ENCODE assay signal across 1 cellular context in the genomic region with DNA sequence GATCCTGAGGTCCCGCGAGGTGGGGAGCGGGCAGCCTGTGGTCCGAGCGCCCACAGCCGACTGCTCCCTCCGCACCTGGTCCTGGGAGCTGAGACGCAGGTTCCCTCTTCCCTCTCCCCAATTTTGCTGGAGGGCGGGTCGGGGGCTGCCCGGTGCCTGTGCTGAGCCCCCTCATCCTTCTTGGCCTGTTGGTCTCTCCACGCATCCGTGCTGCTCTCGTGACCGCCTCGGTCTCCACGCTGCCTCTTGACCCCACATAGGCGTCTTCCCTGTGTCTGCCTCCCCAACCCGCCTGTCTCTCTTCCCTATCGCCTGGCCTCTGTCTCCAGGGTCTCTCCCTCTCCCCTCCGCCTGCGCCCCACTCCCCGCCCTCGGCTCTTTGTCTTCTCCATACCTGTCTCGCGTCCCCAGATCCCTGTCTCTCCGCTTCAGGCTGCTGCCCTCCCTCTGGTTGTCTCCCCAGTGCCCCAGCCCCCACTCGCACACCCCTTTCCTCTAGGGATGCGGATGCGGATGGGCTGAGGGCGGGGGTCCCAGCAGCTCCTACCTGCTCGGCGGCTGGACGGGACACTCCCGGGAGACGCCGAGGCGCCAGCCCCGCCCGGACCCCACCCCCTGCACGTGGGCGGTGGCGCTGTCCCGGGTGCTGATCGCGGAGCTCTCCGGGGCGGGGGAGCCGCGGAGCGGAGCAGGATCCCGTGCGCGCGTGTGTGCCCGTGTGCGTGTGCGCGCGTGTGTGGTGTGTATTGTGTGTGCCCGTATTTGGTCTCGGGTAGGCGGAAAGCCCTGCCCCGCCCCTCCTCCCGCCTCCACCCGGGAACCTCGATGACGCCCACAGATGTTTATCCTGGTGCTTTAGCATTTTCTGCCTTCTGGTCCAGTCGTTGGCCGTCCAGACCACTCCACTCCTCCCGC.
A peak's percentile ranks its signal among the peaks of the same experiment; 100 is the strongest.
TF ChIP-seq lines count a peak whose summit lies in the region.

A gene (minus strand): TSS at position 720 of the 915 bp plus-strand sequence. CDS start 1,248 bp downstream, outside the sequence.

TF ChIP-seq in K562, 482 proteins besides CTCF, POLR2A, EP300 and RAD21 (continued from another document and continues in another):
- TF ChIP-seq, protein P1, sequence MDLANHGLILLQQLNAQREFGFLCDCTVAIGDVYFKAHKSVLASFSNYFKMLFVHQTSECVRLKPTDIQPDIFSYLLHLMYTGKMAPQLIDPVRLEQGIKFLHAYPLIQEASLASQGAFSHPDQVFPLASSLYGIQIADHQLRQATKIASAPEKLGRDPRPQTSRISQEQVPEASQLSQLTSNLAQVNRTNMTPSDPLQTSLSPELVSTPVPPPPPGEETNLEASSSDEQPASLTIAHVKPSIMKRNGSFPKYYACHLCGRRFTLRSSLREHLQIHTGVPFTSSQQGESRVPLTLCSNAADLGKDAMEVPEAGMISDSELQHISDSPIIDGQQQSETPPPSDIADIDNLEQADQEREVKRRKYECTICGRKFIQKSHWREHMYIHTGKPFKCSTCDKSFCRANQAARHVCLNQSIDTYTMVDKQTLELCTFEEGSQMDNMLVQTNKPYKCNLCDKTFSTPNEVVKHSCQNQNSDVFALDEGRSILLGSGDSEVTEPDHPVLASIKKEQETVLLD (IDR thresholded peaks at IDR 0.05) = no peak
- TF ChIP-seq SOX6 (IDR thresholded peaks at IDR 0.05) (no peak), TAF7 (tag; IDR thresholded peaks at IDR 0.05) (no peak), MECOM (CRISPR knock-in tag; IDR thresholded peaks at IDR 0.05) (no peak), PRMT5 (CRISPR knock-in tag; IDR thresholded peaks at IDR 0.05) (peak; percentile 94), TBP (optimal IDR thresholded peaks at IDR 0.05; ENCODE audit: low read depth, low read length) (no peak), MCM2 (IDR thresholded peaks at IDR 0.05; ENCODE audit: low read depth) (no peak), OTX1 (CRISPR knock-in tag; IDR thresholded peaks at IDR 0.05) (no peak), RB1 (IDR thresholded peaks at IDR 0.05; ENCODE audit: low read depth) (peak; percentile 44; the same call in 1 of the 2 replicates), ZBED1 (IDR thresholded peaks at IDR 0.05) (no peak), NBN (IDR thresholded peaks at IDR 0.05; ENCODE audit: low read depth) (no peak), SPI1 (IDR thresholded peaks at IDR 0.05; ENCODE audit: borderline replicate concordance, low read depth, low read length) (no peak), NR4A1 (CRISPR knock-in tag; IDR thresholded peaks at IDR 0.05) (no peak), NR4A1 (tag; IDR thresholded peaks at IDR 0.05) (no peak), ZNF830 (CRISPR knock-in tag; IDR thresholded peaks at IDR 0.05) (no peak), CHD1 (IDR thresholded peaks at IDR 0.05; ENCODE audit: low read length) (no peak), ZNF707 (CRISPR knock-in tag; conservative IDR thresholded peaks at IDR 0.05) (no peak), ZNF232 (CRISPR knock-in tag; IDR thresholded peaks at IDR 0.05) (peak; percentile 94), RFX5 (IDR thresholded peaks at IDR 0.05; ENCODE audit: low read depth, low read length) (no peak), WHSC1 (IDR thresholded peaks at IDR 0.05; ENCODE audit: low read length) (no peak), POLR2H (tag; IDR thresholded peaks at IDR 0.05; ENCODE audit: low read depth) (no peak), FOXJ2 (tag; IDR thresholded peaks at IDR 0.05) (0 out of 2 replicates have a peak, but pooled peaks have one; percentile 20), BRD4 (IDR thresholded peaks at IDR 0.05) (no peak), RCOR1 (IDR thresholded peaks at IDR 0.05; ENCODE audit: borderline replicate concordance in 1 of 2, low read depth in 2 of 2, low read length in 2 of 2) (peak in 1 of 2 experiments; percentile 68; a peak in 2 of 4 replicates), NEUROD1 (IDR thresholded peaks at IDR 0.05; ENCODE audit: borderline replicate concordance, low read depth, low read length, partially characterized antibody) (no peak), NUFIP1 (IDR thresholded peaks at IDR 0.05; ENCODE audit: partially characterized antibody) (no peak), CBFB (CRISPR knock-in tag; IDR thresholded peaks at IDR 0.05) (no peak), ZNF239 (CRISPR knock-in tag; IDR thresholded peaks at IDR 0.05) (no peak), ZNF12 (CRISPR knock-in tag; IDR thresholded peaks at IDR 0.05) (0 out of 2 replicates have a peak, but pooled peaks have one; percentile 62), SIN3A (IDR thresholded peaks at IDR 0.05; ENCODE audit: borderline replicate concordance in 2 of 2, control insufficient read depth in 1 of 2, low read depth in 2 of 2, low read length in 2 of 2) (peak; percentile 99 to 100), KAT7 (CRISPR knock-in tag; IDR thresholded peaks at IDR 0.05; ENCODE audit: borderline replicate concordance) (no peak), ZNF444 (CRISPR knock-in tag; IDR thresholded peaks at IDR 0.05) (no peak), ZFP30 (CRISPR knock-in tag; IDR thresholded peaks at IDR 0.05; ENCODE audit: borderline replicate concordance) (no peak), NFE2 (IDR thresholded peaks at IDR 0.05; ENCODE audit: low read depth) (no peak)
- TF ChIP-seq, protein P2, sequence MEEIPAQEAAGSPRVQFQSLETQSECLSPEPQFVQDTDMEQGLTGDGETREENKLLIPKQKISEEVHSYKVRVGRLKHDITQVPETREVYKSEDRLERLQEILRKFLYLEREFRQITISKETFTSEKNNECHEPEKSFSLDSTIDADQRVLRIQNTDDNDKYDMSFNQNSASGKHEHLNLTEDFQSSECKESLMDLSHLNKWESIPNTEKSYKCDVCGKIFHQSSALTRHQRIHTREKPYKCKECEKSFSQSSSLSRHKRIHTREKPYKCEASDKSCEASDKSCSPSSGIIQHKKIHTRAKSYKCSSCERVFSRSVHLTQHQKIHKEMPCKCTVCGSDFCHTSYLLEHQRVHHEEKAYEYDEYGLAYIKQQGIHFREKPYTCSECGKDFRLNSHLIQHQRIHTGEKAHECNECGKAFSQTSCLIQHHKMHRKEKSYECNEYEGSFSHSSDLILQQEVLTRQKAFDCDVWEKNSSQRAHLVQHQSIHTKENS (CRISPR knock-in tag; IDR thresholded peaks at IDR 0.05) = no peak
- TF ChIP-seq, protein P3, sequence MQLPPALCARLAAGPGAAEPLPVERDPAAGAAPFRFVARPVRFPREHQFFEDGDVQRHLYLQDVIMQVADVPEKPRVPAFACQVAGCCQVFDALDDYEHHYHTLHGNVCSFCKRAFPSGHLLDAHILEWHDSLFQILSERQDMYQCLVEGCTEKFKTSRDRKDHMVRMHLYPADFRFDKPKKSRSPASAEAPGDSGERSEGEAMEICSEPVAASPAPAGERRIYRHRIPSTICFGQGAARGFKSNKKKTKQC (CRISPR knock-in tag; IDR thresholded peaks at IDR 0.05) = peak; percentile 99
- TF ChIP-seq, protein P4, sequence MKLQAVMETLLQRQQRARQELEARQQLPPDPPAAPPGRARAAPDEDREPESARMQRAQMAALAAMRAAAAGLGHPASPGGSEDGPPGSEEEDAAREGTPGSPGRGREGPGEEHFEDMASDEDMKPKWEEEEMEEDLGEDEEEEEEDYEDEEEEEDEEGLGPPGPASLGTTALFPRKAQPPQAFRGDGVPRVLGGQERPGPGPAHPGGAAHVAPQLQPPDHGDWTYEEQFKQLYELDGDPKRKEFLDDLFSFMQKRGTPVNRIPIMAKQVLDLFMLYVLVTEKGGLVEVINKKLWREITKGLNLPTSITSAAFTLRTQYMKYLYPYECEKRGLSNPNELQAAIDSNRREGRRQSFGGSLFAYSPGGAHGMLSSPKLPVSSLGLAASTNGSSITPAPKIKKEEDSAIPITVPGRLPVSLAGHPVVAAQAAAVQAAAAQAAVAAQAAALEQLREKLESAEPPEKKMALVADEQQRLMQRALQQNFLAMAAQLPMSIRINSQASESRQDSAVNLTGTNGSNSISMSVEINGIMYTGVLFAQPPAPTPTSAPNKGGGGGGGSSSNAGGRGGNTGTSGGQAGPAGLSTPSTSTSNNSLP (IDR thresholded peaks at IDR 0.05; ENCODE audit: borderline replicate concordance, low read depth, low read length) = no peak
- TF ChIP-seq, protein P5, sequence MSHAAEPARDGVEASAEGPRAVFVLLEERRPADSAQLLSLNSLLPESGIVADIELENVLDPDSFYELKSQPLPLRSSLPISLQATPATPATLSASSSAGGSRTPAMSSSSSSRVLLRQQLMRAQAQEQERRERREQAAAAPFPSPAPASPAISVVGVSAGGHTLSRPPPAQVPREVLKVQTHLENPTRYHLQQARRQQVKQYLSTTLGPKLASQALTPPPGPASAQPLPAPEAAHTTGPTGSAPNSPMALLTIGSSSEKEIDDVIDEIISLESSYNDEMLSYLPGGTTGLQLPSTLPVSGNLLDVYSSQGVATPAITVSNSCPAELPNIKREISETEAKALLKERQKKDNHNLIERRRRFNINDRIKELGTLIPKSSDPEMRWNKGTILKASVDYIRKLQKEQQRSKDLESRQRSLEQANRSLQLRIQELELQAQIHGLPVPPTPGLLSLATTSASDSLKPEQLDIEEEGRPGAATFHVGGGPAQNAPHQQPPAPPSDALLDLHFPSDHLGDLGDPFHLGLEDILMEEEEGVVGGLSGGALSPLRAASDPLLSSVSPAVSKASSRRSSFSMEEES (CRISPR knock-in tag; IDR thresholded peaks at IDR 0.05) = no peak
- TF ChIP-seq, protein P6, sequence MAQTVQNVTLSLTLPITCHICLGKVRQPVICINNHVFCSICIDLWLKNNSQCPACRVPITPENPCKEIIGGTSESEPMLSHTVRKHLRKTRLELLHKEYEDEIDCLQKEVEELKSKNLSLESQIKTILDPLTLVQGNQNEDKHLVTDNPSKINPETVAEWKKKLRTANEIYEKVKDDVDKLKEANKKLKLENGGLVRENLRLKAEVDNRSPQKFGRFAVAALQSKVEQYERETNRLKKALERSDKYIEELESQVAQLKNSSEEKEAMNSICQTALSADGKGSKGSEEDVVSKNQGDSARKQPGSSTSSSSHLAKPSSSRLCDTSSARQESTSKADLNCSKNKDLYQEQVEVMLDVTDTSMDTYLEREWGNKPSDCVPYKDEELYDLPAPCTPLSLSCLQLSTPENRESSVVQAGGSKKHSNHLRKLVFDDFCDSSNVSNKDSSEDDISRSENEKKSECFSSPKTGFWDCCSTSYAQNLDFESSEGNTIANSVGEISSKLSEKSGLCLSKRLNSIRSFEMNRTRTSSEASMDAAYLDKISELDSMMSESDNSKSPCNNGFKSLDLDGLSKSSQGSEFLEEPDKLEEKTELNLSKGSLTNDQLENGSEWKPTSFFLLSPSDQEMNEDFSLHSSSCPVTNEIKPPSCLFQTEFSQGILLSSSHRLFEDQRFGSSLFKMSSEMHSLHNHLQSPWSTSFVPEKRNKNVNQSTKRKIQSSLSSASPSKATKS (CRISPR knock-in tag; IDR thresholded peaks at IDR 0.05) = no peak
- TF ChIP-seq, protein P7, sequence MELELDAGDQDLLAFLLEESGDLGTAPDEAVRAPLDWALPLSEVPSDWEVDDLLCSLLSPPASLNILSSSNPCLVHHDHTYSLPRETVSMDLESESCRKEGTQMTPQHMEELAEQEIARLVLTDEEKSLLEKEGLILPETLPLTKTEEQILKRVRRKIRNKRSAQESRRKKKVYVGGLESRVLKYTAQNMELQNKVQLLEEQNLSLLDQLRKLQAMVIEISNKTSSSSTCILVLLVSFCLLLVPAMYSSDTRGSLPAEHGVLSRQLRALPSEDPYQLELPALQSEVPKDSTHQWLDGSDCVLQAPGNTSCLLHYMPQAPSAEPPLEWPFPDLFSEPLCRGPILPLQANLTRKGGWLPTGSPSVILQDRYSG (tag; conservative IDR thresholded peaks at IDR 0.05; ENCODE audit: low read depth) = no peak
- TF ChIP-seq, protein P8, sequence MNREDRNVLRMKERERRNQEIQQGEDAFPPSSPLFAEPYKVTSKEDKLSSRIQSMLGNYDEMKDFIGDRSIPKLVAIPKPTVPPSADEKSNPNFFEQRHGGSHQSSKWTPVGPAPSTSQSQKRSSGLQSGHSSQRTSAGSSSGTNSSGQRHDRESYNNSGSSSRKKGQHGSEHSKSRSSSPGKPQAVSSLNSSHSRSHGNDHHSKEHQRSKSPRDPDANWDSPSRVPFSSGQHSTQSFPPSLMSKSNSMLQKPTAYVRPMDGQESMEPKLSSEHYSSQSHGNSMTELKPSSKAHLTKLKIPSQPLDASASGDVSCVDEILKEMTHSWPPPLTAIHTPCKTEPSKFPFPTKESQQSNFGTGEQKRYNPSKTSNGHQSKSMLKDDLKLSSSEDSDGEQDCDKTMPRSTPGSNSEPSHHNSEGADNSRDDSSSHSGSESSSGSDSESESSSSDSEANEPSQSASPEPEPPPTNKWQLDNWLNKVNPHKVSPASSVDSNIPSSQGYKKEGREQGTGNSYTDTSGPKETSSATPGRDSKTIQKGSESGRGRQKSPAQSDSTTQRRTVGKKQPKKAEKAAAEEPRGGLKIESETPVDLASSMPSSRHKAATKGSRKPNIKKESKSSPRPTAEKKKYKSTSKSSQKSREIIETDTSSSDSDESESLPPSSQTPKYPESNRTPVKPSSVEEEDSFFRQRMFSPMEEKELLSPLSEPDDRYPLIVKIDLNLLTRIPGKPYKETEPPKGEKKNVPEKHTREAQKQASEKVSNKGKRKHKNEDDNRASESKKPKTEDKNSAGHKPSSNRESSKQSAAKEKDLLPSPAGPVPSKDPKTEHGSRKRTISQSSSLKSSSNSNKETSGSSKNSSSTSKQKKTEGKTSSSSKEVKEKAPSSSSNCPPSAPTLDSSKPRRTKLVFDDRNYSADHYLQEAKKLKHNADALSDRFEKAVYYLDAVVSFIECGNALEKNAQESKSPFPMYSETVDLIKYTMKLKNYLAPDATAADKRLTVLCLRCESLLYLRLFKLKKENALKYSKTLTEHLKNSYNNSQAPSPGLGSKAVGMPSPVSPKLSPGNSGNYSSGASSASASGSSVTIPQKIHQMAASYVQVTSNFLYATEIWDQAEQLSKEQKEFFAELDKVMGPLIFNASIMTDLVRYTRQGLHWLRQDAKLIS (CRISPR knock-in tag; IDR thresholded peaks at IDR 0.05) = 0 out of 2 replicates have a peak, but pooled peaks have one; percentile 62
- TF ChIP-seq, protein P9, sequence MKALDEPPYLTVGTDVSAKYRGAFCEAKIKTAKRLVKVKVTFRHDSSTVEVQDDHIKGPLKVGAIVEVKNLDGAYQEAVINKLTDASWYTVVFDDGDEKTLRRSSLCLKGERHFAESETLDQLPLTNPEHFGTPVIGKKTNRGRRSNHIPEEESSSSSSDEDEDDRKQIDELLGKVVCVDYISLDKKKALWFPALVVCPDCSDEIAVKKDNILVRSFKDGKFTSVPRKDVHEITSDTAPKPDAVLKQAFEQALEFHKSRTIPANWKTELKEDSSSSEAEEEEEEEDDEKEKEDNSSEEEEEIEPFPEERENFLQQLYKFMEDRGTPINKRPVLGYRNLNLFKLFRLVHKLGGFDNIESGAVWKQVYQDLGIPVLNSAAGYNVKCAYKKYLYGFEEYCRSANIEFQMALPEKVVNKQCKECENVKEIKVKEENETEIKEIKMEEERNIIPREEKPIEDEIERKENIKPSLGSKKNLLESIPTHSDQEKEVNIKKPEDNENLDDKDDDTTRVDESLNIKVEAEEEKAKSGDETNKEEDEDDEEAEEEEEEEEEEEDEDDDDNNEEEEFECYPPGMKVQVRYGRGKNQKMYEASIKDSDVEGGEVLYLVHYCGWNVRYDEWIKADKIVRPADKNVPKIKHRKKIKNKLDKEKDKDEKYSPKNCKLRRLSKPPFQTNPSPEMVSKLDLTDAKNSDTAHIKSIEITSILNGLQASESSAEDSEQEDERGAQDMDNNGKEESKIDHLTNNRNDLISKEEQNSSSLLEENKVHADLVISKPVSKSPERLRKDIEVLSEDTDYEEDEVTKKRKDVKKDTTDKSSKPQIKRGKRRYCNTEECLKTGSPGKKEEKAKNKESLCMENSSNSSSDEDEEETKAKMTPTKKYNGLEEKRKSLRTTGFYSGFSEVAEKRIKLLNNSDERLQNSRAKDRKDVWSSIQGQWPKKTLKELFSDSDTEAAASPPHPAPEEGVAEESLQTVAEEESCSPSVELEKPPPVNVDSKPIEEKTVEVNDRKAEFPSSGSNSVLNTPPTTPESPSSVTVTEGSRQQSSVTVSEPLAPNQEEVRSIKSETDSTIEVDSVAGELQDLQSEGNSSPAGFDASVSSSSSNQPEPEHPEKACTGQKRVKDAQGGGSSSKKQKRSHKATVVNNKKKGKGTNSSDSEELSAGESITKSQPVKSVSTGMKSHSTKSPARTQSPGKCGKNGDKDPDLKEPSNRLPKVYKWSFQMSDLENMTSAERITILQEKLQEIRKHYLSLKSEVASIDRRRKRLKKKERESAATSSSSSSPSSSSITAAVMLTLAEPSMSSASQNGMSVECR (CRISPR knock-in tag; IDR thresholded peaks at IDR 0.05) = peak; percentile 100
